ENCODE assay signal across 21 cellular contexts in the genomic region with DNA sequence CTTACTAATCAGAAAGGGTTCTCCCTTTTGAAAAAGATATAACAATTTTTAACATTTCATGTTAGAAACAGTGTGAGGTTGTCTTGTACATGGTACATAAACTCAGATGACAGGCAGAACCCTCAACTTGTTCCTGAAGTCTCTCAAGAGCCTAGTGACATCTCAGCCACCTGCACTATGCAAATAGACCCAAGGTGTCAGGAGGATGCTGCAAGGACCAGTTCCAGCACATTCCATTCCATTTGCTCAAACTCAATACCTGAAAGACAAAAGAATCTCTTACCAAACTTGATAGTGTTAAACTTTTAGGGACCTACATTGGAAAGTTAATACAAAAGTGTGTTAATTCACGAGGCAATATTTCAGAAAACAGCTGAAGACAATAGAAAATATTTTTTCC.
DNase-seq lines count a peak whose midpoint lies in the region; ATAC-seq and TF ChIP-seq lines count a peak whose summit lies in the region.
"Had no signal": no experiment of that assay in that cellular context is flagged by ENCODE, and none has a peak within 500 bp of the region (broad histone marks: within the 10 kb centered on the region; RNA-seq: fewer than 3 reads in every experiment).

No MANE protein-coding gene starts in this region.

- no peaks in the 10 kb centered on the region for H4K20me1 ChIP-seq in PC-3 (ENCODE audit: low read length)
- H4K20me1 ChIP-seq: BLaER1 had no signal

- H2AFZ ChIP-seq in PC-3 (ENCODE audit: low read length): no peak overlapping the region

- H3K23ac ChIP-seq in mesendoderm (ENCODE audit: low read length): no peak overlapping the region

- no peaks in the 10 kb centered on the region for H3K79me1 ChIP-seq in mesendoderm (ENCODE audit: low read length)

- no peak overlapping the region for H2AK5ac ChIP-seq in mesendoderm (ENCODE audit: low read length)

- peaks cover 5% of the 10 kb centered on the region; the same call in 1 of the 2 replicates for H3K4me1 ChIP-seq in PC-3 (ENCODE audit: insufficient read depth, low read length)
- H3K4me1 ChIP-seq in mesendoderm (ENCODE audit: control insufficient read depth, low read depth, low read length): no peaks in the 10 kb centered on the region
- H3K4me1 ChIP-seq: A549, BLaER1 had no signal

- no peaks in the 10 kb centered on the region for H3F3A ChIP-seq in PC-3 (ENCODE audit: low read length, unreplicated experiment)

- no peak overlapping the region for H3K4ac ChIP-seq in mesendoderm (ENCODE audit: low read depth, low read length)

- no TSS peak for BruUV-seq in PC-3 (replicated peaks; lab: Mats Ljungman, UMichigan)

- CTCF ChIA-PET in PC-3 (lab: Charles Lee): no interaction called here

- H4K8ac ChIP-seq in mesendoderm (ENCODE audit: low read depth, low read length): no peak overlapping the region

- peak; percentile 12 for DNase-seq in SIG-M5 treated with dmso at 0.1 percent for 504 hours (lab: John Stamatoyannopoulos, UW; ENCODE audit: unreplicated experiment)
- DNase-seq in SIG-M5 (lab: John Stamatoyannopoulos, UW): no peak
- peak; percentile 22 for DNase-seq in PC-3
- DNase-seq in epithelial cell of esophagus (ENCODE audit: low read depth): peak; percentile 51
- peak; percentile 33 for DNase-seq in mesendoderm
- DNase-seq in stimulated activated CD4-positive, alpha-beta T cell treated with anti-CD3 and anti-CD28 coated beads, Interleukin-2, amount 100 ng/mL, for 24 hours: no peak
- no peak for DNase-seq in NCI-H2029 treated with DMSO at 0.1 percent for 48 hours (lab: John Stamatoyannopoulos, UW)
- DNase-seq: AML-193; C1 segment of cervical spinal cord; CD4-positive, alpha-beta memory T cell; CD4-positive, CD25-positive, alpha-beta regulatory T cell; CD8-positive, alpha-beta memory T cell; COR-L47; DMS 273 treated with DMSO at 0.1 percent for 48 hours; DMS79 treated with DMSO at 0.1 percent for 48 hours; GDM1 had no signal

- no peak overlapping the region for H3K18ac ChIP-seq in mesendoderm (ENCODE audit: low read length)

- WGBS in mesendoderm (ENCODE audit: extremely low coverage, insufficient coverage, low lambda C conversion rate): no CpG with 5 or more reads among the region's 1 CpG

- H3K56ac ChIP-seq in mesendoderm (ENCODE audit: low read length): no peak overlapping the region

- H3K4me2 ChIP-seq in PC-3 (ENCODE audit: low read length): no peak overlapping the region
- no peak overlapping the region for H3K4me2 ChIP-seq in mesendoderm (ENCODE audit: low read length)
- H3K4me2 ChIP-seq: A549, BLaER1 had no signal

- H2BK15ac ChIP-seq in mesendoderm (replicated peaks; ENCODE audit: low read depth): no peak overlapping the region

- H2BK5ac ChIP-seq in mesendoderm (ENCODE audit: low read length): no peak overlapping the region

- H3K79me2 ChIP-seq in PC-3 (ENCODE audit: low read length): no peaks in the 10 kb centered on the region
- H3K79me2 ChIP-seq in mesendoderm (ENCODE audit: control insufficient read depth, insufficient read depth, low read length): no peaks in the 10 kb centered on the region

- no peak for TF ChIP-seq CTCF in PC-3 (conservative IDR thresholded peaks at IDR 0.05; ENCODE audit: low read depth, low read length)
- TF ChIP-seq CTCF in epithelial cell of esophagus (IDR thresholded peaks at IDR 0.05; ENCODE audit: insufficient read depth, low read depth, low read length, missing control alignments): no peak

- no peak overlapping the region for H4K5ac ChIP-seq in mesendoderm (ENCODE audit: low read length)

- no peaks in the 10 kb centered on the region for H3K9me3 ChIP-seq in PC-3 (ENCODE audit: low read length)
- H3K9me3 ChIP-seq: A549, BLaER1 had no signal

- no peak overlapping the region for H2BK120ac ChIP-seq in mesendoderm (ENCODE audit: low read depth, low read length)

- H3K36me3 ChIP-seq in PC-3 (ENCODE audit: low read depth, low read length): no peaks in the 10 kb centered on the region
- H3K36me3 ChIP-seq in mesendoderm (ENCODE audit: control insufficient read depth, insufficient read depth, low read length): no peaks in the 10 kb centered on the region
- H3K36me3 ChIP-seq: BLaER1 had no signal

- POLR2A ChIA-PET in PC-3 (lab: Charles Lee; ENCODE audit: unreplicated experiment): no interaction called here

- no peaks in the 10 kb centered on the region for H3K9me2 ChIP-seq in PC-3 (replicated peaks; ENCODE audit: low read length)

- ATAC-seq in PC-3 (no peak), HG02763 (IDR thresholded peaks at IDR 0.05; ENCODE audit: unreplicated experiment) (no peak)
- ATAC-seq: A549, GM12878 had no signal

- H3K27ac ChIP-seq in PC-3 (ENCODE audit: low read length) (no peak overlapping the region), mesendoderm (ENCODE audit: low read depth, low read length) (no peak overlapping the region)
- H3K27ac ChIP-seq: 22Rv1, A549, BLaER1 had no signal

- H3K27me3 ChIP-seq in PC-3 (ENCODE audit: low read length) (no peaks in the 10 kb centered on the region), mesendoderm (ENCODE audit: insufficient read depth, low read length, poor library complexity) (no peaks in the 10 kb centered on the region)
- H3K27me3 ChIP-seq: BLaER1 had no signal

- H3K9ac ChIP-seq in PC-3 (ENCODE audit: low read length) (no peak overlapping the region), mesendoderm (ENCODE audit: low read length) (no peak overlapping the region)
- H3K9ac ChIP-seq: BLaER1 had no signal

- intact Hi-C loops in PC-3 (cut with micrococcal nuclease): no loop called here

- H3K4me3 ChIP-seq in PC-3 (ENCODE audit: low read length): no peak overlapping the region
- no peak overlapping the region for H3K4me3 ChIP-seq in epithelial cell of esophagus (ENCODE audit: low read length)
- no peak overlapping the region for H3K4me3 ChIP-seq in mesendoderm (ENCODE audit: low read length)
- H3K4me3 ChIP-seq: A549, BLaER1, GM12878 had no signal

Comparison
In these comparisons a context has a peak if more than half of its experiments do, and no peak if none do; other contexts are left out.
1. DNase-seq: peak in SIG-M5 treated with dmso at 0.1 percent for 504 hours (single experiment), PC-3 (single experiment), epithelial cell of esophagus (single experiment) and mesendoderm (single experiment); none in SIG-M5 (single experiment), stimulated activated CD4-positive, alpha-beta T cell treated with anti-CD3 and anti-CD28 coated beads, Interleukin-2, amount 100 ng/mL, for 24 hours (0 of 2) and NCI-H2029 treated with DMSO at 0.1 percent for 48 hours (single experiment).